In genomic region chr5:123943136-123943535, GRCh38 we compare ENCODE assay signal across 19 cellular contexts.
DNase-seq lines count a peak whose midpoint lies in the region; ATAC-seq and TF ChIP-seq lines count a peak whose summit lies in the region.
"Had no signal": no experiment of that assay in that cellular context is flagged by ENCODE, and none has a peak within 500 bp of the region (broad histone marks: within the 10 kb centered on the region; RNA-seq: fewer than 3 reads in every experiment).

No MANE protein-coding gene starts in this region.

- no peak overlapping the region for H3K4me2 ChIP-seq in GM23338
- H3K4me2 ChIP-seq: BLaER1 treated with 17β-estradiol and CSF1 and Interleukin-3, amounts not matched to agents 10 nM and 100 nM had no signal

- no peaks in the 10 kb centered on the region for H3F3A ChIP-seq in GM23338 (replicated peaks; ENCODE audit: low read depth)

- H3K79me2 ChIP-seq in GM23338 (replicated peaks; ENCODE audit: insufficient read depth): no peaks in the 10 kb centered on the region

- H3K4me1 ChIP-seq in GM23338 (ENCODE audit: insufficient read depth): no peaks in the 10 kb centered on the region
- no peaks in the 10 kb centered on the region for H3K4me1 ChIP-seq in right cardiac atrium (ENCODE audit: control insufficient read depth, insufficient read depth, low read length)
- H3K4me1 ChIP-seq: BLaER1 treated with 17β-estradiol and CSF1 and Interleukin-3, amounts not matched to agents 10 nM and 100 nM had no signal

- H2AFZ ChIP-seq in GM23338: no peak overlapping the region

- H3K27me3 ChIP-seq in GM23338 (ENCODE audit: insufficient read depth) (no peaks in the 10 kb centered on the region), right cardiac atrium (ENCODE audit: control insufficient read depth, insufficient read depth) (no peaks in the 10 kb centered on the region)
- H3K27me3 ChIP-seq: BLaER1 treated with 17β-estradiol and CSF1 and Interleukin-3, amounts not matched to agents 10 nM and 100 nM had no signal

- no peak overlapping the region for H3K27ac ChIP-seq in GM23338 (ENCODE audit: low read depth)
- no peak overlapping the region for H3K27ac ChIP-seq in right cardiac atrium (ENCODE audit: low read length)
- H3K27ac ChIP-seq: BLaER1 treated with 17β-estradiol and CSF1 and Interleukin-3, amounts not matched to agents 10 nM and 100 nM; C4-2B had no signal

- no peak for ATAC-seq in GM23338
- ATAC-seq in right cardiac atrium: no peak
- ATAC-seq: CD8-positive, alpha-beta T cell had no signal

- H3K9me3 ChIP-seq in right cardiac atrium (ENCODE audit: control insufficient read depth, low read length): no peaks in the 10 kb centered on the region

- TF ChIP-seq CTCF in fibroblast of villous mesenchyme (IDR thresholded peaks at IDR 0.05; ENCODE audit: insufficient read depth, low read depth, low read length): no peak
- TF ChIP-seq CTCF in GM23338 (conservative IDR thresholded peaks at IDR 0.05; ENCODE audit: low read depth in 2 of 2): no peak

- H3K27ac Mint-ChIP-seq in GM23338: no peak overlapping the region
- H3K27ac Mint-ChIP-seq in activated T-cell treated with anti-CD3 and anti-CD28 coated beads, Interleukin-2, amount 50 U/mL, for 24 hours: no peak overlapping the region
- H3K27ac Mint-ChIP-seq: B cell; CD4-positive, alpha-beta T cell; CD8-positive, alpha-beta T cell had no signal

- intact Hi-C loops in right cardiac atrium (cut with DNase I): no loop called here
- intact Hi-C loops in posterior vena cava (cut with DNase I): no loop called here

- H3K9me2 ChIP-seq in GM23338 (ENCODE audit: insufficient read depth): peaks cover 9% of the 10 kb centered on the region

- peaks cover 2% of the 10 kb centered on the region for H3K27me3 Mint-ChIP-seq in GM23338 (ENCODE audit: insufficient read depth, low read depth, poor library complexity)
- H3K27me3 Mint-ChIP-seq in activated T-cell treated with anti-CD3 and anti-CD28 coated beads, Interleukin-2, amount 50 U/mL, for 24 hours: no peaks in the 10 kb centered on the region
- H3K27me3 Mint-ChIP-seq: B cell; CD4-positive, alpha-beta T cell had no signal

- H3K4me1 Mint-ChIP-seq in GM23338: no peaks in the 10 kb centered on the region
- no peaks in the 10 kb centered on the region for H3K4me1 Mint-ChIP-seq in activated T-cell treated with anti-CD3 and anti-CD28 coated beads, Interleukin-2, amount 50 U/mL, for 24 hours (ENCODE audit: low read depth)
- H3K4me1 Mint-ChIP-seq: B cell had no signal

- H3K4me3 Mint-ChIP-seq in GM23338: no peak overlapping the region
- H3K4me3 Mint-ChIP-seq in activated T-cell treated with anti-CD3 and anti-CD28 coated beads, Interleukin-2, amount 50 U/mL, for 24 hours: no peak overlapping the region
- H3K4me3 Mint-ChIP-seq: B cell; CD4-positive, alpha-beta T cell; CD8-positive, alpha-beta T cell had no signal

- peak; percentile 48 for DNase-seq in HCEC 1CT
- DNase-seq in amniotic epithelial cell (ENCODE audit: low read depth): peak; percentile 75
- DNase-seq in fibroblast of villous mesenchyme (ENCODE audit: low read depth): peak; percentile 51
- no peak for DNase-seq in GM23338 (ENCODE audit: low spot score)
- DNase-seq in activated T-cell treated with anti-CD3 and anti-CD28 coated beads, Interleukin-2, amount 50 U/mL, for 24 hours: no peak
- no peak for DNase-seq in right cardiac atrium
- no peak for DNase-seq in posterior vena cava (ENCODE audit: low spot score)
- DNase-seq: 8988T; ACHN; AML-193; Caco-2; Calu3; CD4-positive, alpha-beta T cell; CD8-positive, alpha-beta T cell; DMS79 treated with DMSO at 0.1 percent for 48 hours; GF-D8 had no signal

- no peaks in the 10 kb centered on the region for H4K20me1 ChIP-seq in GM23338 (replicated peaks; ENCODE audit: insufficient read depth)
- H4K20me1 ChIP-seq: BLaER1 treated with 17β-estradiol and CSF1 and Interleukin-3, amounts not matched to agents 10 nM and 100 nM had no signal

- H3K36me3 Mint-ChIP-seq in GM23338 (ENCODE audit: low read depth): peaks cover 89% of the 10 kb centered on the region
- no peaks in the 10 kb centered on the region for H3K36me3 Mint-ChIP-seq in activated T-cell treated with anti-CD3 and anti-CD28 coated beads, Interleukin-2, amount 50 U/mL, for 24 hours (ENCODE audit: low read depth)
- H3K36me3 Mint-ChIP-seq: CD8-positive, alpha-beta T cell had no signal

- H3K4me3 ChIP-seq in fibroblast of villous mesenchyme (ENCODE audit: low read depth, low read length) (no peak overlapping the region), GM23338 (no peak overlapping the region), right cardiac atrium (ENCODE audit: low read length) (no peak overlapping the region)
- H3K4me3 ChIP-seq: BLaER1 treated with 17β-estradiol and CSF1 and Interleukin-3, amounts not matched to agents 10 nM and 100 nM had no signal

- H3K36me3 ChIP-seq in GM23338 (ENCODE audit: insufficient read depth): peaks cover 20% of the 10 kb centered on the region
- H3K36me3 ChIP-seq: BLaER1 treated with 17β-estradiol and CSF1 and Interleukin-3, amounts not matched to agents 10 nM and 100 nM had no signal

- peaks cover 69% of the 10 kb centered on the region for H3K9me3 Mint-ChIP-seq in GM23338
- peaks cover 8% of the 10 kb centered on the region for H3K9me3 Mint-ChIP-seq in activated T-cell treated with anti-CD3 and anti-CD28 coated beads, Interleukin-2, amount 50 U/mL, for 24 hours

TF ChIP-seq in GM23338, 12 proteins besides CTCF, POLR2A, EP300 and RAD21:
- TF ChIP-seq ZNF331 (CRISPR knock-in tag; IDR thresholded peaks at IDR 0.05; ENCODE audit: low read depth) (no peak), CREB1 (CRISPR knock-in tag; IDR thresholded peaks at IDR 0.05; ENCODE audit: low read depth) (no peak), ZNF462 (CRISPR knock-in tag; IDR thresholded peaks at IDR 0.05) (no peak), NANOG (IDR thresholded peaks at IDR 0.05; ENCODE audit: borderline replicate concordance) (no peak)

Comparison
In these comparisons a context has a peak if more than half of its experiments do, and no peak if none do; other contexts are left out.
1. DNase-seq: peak in HCEC 1CT (single experiment), amniotic epithelial cell (single experiment) and fibroblast of villous mesenchyme (single experiment); none in GM23338 (single experiment), activated T-cell treated with anti-CD3 and anti-CD28 coated beads, Interleukin-2, amount 50 U/mL, for 24 hours (single experiment), right cardiac atrium (0 of 3) and posterior vena cava (single experiment).